In the genomic region with DNA sequence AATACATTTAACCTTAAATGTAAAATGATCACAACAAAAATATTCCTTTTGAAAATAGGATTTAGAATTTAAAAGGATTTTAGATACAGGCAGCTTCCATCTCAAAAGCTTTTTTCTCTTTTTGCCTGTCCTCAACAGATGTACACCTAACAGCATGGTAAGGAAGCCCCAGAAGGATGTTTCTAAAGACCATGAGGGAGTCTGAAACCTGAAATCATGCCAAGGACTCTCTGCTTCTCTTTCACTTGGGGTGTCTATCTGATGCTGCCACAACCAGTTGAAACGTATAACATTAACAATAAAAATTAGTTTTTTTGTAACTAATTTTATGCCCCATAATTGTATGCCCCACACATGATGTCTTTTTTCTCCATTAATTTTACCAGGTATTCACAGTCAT, we compare ENCODE assay signal across 10 cellular contexts. TPM values are rescaled to one million over a fixed set of nuclear protein-coding genes. Genes with fewer than 3 reads are reported as not detected.
DNase-seq lines count a peak whose midpoint lies in the region; ATAC-seq and TF ChIP-seq lines count a peak whose summit lies in the region.
"Had no signal": no experiment of that assay in that cellular context is flagged by ENCODE, and none has a peak within 500 bp of the region (broad histone marks: within the 10 kb centered on the region; RNA-seq: fewer than 3 reads in every experiment).

No MANE protein-coding gene starts in this region.

- peaks cover 11% of the 10 kb centered on the region for H3K27me3 Mint-ChIP-seq in nephron (ENCODE audit: low read depth)
- H3K27me3 Mint-ChIP-seq: progenitor cell of endocrine pancreas had no signal

- H3K9me3 ChIP-seq in SK-N-MC (ENCODE audit: low read depth, low read length) (no peaks in the 10 kb centered on the region; the same call in 1 of the 2 replicates), tibial nerve (no peaks in the 10 kb centered on the region)

- no peaks in the 10 kb centered on the region for H3K36me3 Mint-ChIP-seq in nephron (ENCODE audit: low read depth)

- H3K9me3 Mint-ChIP-seq in nephron = no peaks in the 10 kb centered on the region

- H3K4me3 Mint-ChIP-seq in nephron = no peak overlapping the region

- DNase-seq in SK-N-MC (ENCODE audit: low read depth, low spot score) = no peak
- DNase-seq in DMS53 treated with DMSO at 0.1 percent for 48 hours (lab: John Stamatoyannopoulos, UW; ENCODE audit: unreplicated experiment) = no peak
- no peak for DNase-seq in activated CD4-positive, alpha-beta T cell treated with anti-CD3 and anti-CD28 coated beads, Interleukin-2, amount 50 U/mL, for 48 hours
- DNase-seq in tibial nerve (ENCODE audit: low spot score in 2 of 2) = no peak
- DNase-seq in AG20443 (ENCODE audit: low spot score) = no peak
- DNase-seq: stimulated activated naive CD4-positive, alpha-beta T cell had no signal

- H3K4me1 ChIP-seq in tibial nerve = peaks cover 0 to 26% (median 3%) of the 10 kb centered on the region in 4 donors

- 78 to 94% methylated on average over 1 of the region's 1 CpG for WGBS in tibial nerve, 2 donors

- TF ChIP-seq CTCF in nephron (IDR thresholded peaks at IDR 0.05; ENCODE audit: unreplicated experiment in 3 of 3) (no peak), tibial nerve (IDR thresholded peaks at IDR 0.05) (no peak)

- peak overlapping the region; percentile 67 for H3K9ac ChIP-seq in SK-N-MC (ENCODE audit: insufficient read length)

- no peaks in the 10 kb centered on the region for H3K27me3 ChIP-seq in tibial nerve

- H3K4me1 Mint-ChIP-seq in nephron = peaks cover 12% of the 10 kb centered on the region

- peak overlapping the region in 2 of 3 experiments; percentile 13 to 59 for H3K27ac Mint-ChIP-seq in nephron
- H3K27ac Mint-ChIP-seq: progenitor cell of endocrine pancreas had no signal

- H3K36me3 ChIP-seq in SK-N-MC (ENCODE audit: insufficient read depth, low read length) (no peaks in the 10 kb centered on the region), tibial nerve (no peaks in the 10 kb centered on the region)

- H3K27ac ChIP-seq in SK-N-MC (peak overlapping the region; percentile 95), tibial nerve (peak overlapping the region in 1 of 4 donors; percentile 70)

- H3K4me3 ChIP-seq in SK-N-MC = peak overlapping the region; percentile 42
- no peak overlapping the region for H3K4me3 ChIP-seq in tibial nerve

- ATAC-seq in GM19043 (IDR thresholded peaks at IDR 0.05; ENCODE audit: low read depth, unreplicated experiment) = peak; percentile 55
- ATAC-seq in HG02763 (IDR thresholded peaks at IDR 0.05; ENCODE audit: unreplicated experiment) = peak; percentile 59

- no peak for TF ChIP-seq POLR2A in tibial nerve (IDR thresholded peaks at IDR 0.05)

- TF ChIP-seq EP300 in tibial nerve (IDR thresholded peaks at IDR 0.05) = no peak

RNA-seq across cellular contexts. Expression of gene ZNF281, which starts 5.4 kb away (rescaled TPM):
- 10 to 100 TPM in 1 of 4 donors, 1 to 10 TPM in 3; 8.0 to 12.9 (median 8.9) TPM for total RNA-seq in tibial nerve
